8 cellular contexts compared by ENCODE assay signal in the genomic region with DNA sequence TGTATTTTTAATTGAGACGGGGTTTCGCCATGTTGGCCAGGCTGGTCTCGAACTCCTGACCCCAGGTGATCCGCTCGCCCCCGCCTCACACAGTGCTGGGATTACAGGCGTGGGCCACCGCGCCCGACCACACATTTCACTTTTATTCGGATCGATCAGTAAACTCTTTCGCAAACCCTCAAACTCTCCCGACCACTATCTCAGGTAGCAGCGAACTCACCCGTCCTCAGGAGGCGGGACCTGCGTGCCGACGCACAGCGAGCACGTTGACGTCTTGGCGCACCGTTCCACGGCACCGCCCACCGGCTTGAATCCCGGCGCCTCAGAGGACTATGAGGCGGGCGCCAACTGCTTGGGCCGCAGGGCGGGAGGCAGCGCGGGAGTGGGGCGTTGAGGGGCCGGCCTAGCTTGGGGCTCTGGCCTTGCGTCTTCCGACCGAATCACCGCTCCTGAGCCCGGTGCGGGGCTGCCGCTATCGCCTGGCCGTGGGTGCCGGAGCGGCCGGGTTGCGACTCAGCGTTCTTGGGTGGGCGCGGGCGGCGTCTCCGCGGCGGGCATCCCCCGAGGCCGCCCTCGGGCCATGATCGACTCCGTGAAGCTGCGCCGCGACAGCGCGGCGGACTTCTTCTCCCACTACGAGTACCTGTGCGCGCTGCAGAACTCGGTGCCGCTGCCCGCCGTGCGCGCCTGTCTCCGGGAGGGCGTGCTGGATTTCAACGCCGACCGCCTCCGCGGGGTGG. TPM values are rescaled to one million over a fixed set of nuclear protein-coding genes. Genes with fewer than 3 reads are reported as not detected.
A peak's percentile ranks its signal among the peaks of the same experiment; 100 is the strongest.
DNase-seq lines count a peak whose midpoint lies in the region; ATAC-seq and TF ChIP-seq lines count a peak whose summit lies in the region.

A gene with protein sequence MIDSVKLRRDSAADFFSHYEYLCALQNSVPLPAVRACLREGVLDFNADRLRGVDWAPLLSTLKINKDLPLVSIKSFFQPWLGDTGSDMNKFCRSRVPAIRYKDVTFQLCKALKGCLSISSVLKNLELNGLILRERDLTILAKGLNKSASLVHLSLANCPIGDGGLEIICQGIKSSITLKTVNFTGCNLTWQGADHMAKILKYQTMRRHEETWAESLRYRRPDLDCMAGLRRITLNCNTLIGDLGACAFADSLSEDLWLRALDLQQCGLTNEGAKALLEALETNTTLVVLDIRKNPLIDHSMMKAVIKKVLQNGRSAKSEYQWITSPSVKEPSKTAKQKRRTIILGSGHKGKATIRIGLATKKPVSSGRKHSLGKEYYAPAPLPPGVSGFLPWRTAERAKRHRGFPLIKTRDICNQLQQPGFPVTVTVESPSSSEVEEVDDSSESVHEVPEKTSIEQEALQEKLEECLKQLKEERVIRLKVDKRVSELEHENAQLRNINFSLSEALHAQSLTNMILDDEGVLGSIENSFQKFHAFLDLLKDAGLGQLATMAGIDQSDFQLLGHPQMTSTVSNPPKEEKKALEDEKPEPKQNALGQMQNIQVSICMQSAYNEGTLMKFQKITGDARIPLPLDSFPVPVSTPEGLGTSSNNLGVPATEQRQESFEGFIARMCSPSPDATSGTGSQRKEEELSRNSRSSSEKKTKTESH (plus strand): TSS at position 305 of the 740 bp plus-strand sequence. CDS start 276 bp downstream, at position 581.

- peak within 1 kb of the TSS; percentile 69 to 92 (median 88) for H3K27ac ChIP-seq in spleen

- peaks cover 5 to 41% (median 22%) of the 10 kb centered on the region in 6 donors for H3K4me1 ChIP-seq in spleen

- no peaks in the 10 kb centered on the region for H3K27me3 ChIP-seq in spleen (replicated peaks in 1 of 7)

- H3K9me3 ChIP-seq in spleen: no peaks in the 10 kb centered on the region

- ATAC-seq in GM18909 (IDR thresholded peaks at IDR 0.05; ENCODE audit: poor library complexity, unreplicated experiment) (peak; percentile 99), HG03159 (IDR thresholded peaks at IDR 0.05; ENCODE audit: unreplicated experiment) (peak; percentile 99)

- peaks cover 0 to 12% (median under 1%) of the 10 kb centered on the region in 6 donors for H3K36me3 ChIP-seq in spleen

- DNase-seq in AG09309 (ENCODE audit: low read depth): peak; percentile 58
- peak; percentile 88 for DNase-seq in NCI-H226
- DNase-seq in activated CD4-positive, CD25-positive, alpha-beta regulatory T cell (lab: John Stamatoyannopoulos, UW): peak; percentile 70 to 72 (median 71)
- DNase-seq in central memory CD4-positive, alpha-beta T cell: peak; percentile 81
- peak; percentile 90 for DNase-seq in inferior parietal cortex (ENCODE audit: extremely low spot score)
- DNase-seq in spleen: peak; percentile 98

- peak in 1 of 3 donors; percentile 27 for TF ChIP-seq POLR2A in spleen (IDR thresholded peaks at IDR 0.05)

- no peak for TF ChIP-seq CTCF in AG09309 (IDR thresholded peaks at IDR 0.05; ENCODE audit: control insufficient read depth, insufficient read depth, low read depth, low read length, missing control alignments)
- peak in 2 of 11 experiments; percentile 11 to 26 for TF ChIP-seq CTCF in spleen (IDR thresholded peaks at IDR 0.05 in 8 of 11, conservative IDR thresholded peaks at IDR 0.05 in 3 of 11)

- peak within 1 kb of the TSS; percentile 60 for H3K4me3 ChIP-seq in AG09309 (ENCODE audit: control insufficient read depth, low read depth, low read length)
- peak within 1 kb of the TSS; percentile 73 to 98 (median 86) for H3K4me3 ChIP-seq in spleen

- WGBS in spleen, 5 donors: 0 to 1% (median 0%) methylated on average over 8 to 86 of the region's 86 CpGs

- intact Hi-C loops in spleen (cut with DNase I; ENCODE audit: low total_unique reads): no loop called here

RNA-seq across cellular contexts. Expression of the gene that starts here (rescaled TPM):
- total RNA-seq in spleen: 10 to 100 TPM; 15.4 to 20.1 (median 17.0) TPM
- 1 to 10 TPM; 7.1 to 8.0 (median 7.9) TPM for polyA plus RNA-seq in spleen

Comparison
In these comparisons a context has a peak if more than half of its experiments do, and no peak if none do; other contexts are left out.
1. Peak in every context shown above with its lines: DNase-seq, ATAC-seq, H3K4me3 ChIP-seq and H3K27ac ChIP-seq.